Comparison of ENCODE assay signal across 11 cellular contexts in the genomic region with DNA sequence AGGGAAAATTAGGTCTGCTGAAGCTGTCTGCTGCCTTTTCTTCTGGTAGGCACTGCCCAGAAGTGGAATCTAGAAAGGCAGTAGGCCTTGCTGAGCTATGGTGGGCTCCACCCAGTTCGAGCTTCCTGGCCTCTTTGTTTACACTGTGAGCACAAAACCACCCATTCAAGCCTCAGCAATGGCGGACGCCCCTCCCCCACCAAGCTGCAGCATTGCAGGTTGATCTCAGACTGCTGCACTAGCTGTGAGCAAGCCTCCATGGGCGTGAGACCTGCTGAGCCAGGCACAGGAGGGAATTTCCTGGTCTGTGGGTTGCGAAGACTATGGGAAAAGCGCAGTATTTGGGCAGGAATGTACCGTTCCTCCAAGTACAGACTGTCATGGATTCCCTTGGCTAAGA. TPM values are rescaled to one million over a fixed set of nuclear protein-coding genes. Genes with fewer than 3 reads are reported as not detected.
DNase-seq lines count a peak whose midpoint lies in the region; ATAC-seq and TF ChIP-seq lines count a peak whose summit lies in the region.
"Had no signal": no experiment of that assay in that cellular context is flagged by ENCODE, and none has a peak within 500 bp of the region (broad histone marks: within the 10 kb centered on the region; RNA-seq: fewer than 3 reads in every experiment).

No MANE protein-coding gene starts in this region.

- WGBS in transverse colon (ENCODE audit: low coverage in 1 of 2), 2 donors = 75 to 100% methylated on average over 1 to 7 of the region's 7 CpGs
- WGBS in prostate gland = 81% methylated on average over 6 of the region's 7 CpGs

- no peaks in the 10 kb centered on the region for H3K9me3 ChIP-seq in CD8-positive, alpha-beta T cell (ENCODE audit: low read length)
- no peaks in the 10 kb centered on the region for H3K9me3 ChIP-seq in naive thymus-derived CD4-positive, alpha-beta T cell (ENCODE audit: control insufficient read depth in 2 of 3, low read length in 3 of 3)
- no peaks in the 10 kb centered on the region for H3K9me3 ChIP-seq in transverse colon
- no peaks in the 10 kb centered on the region for H3K9me3 ChIP-seq in prostate gland
- H3K9me3 ChIP-seq: HAP-1 had no signal

- H3K4me3 Mint-ChIP-seq in CD8-positive, alpha-beta T cell = peak overlapping the region; percentile 65
- no peak overlapping the region for H3K4me3 Mint-ChIP-seq in activated naive CD8-positive, alpha-beta T cell treated with anti-CD3 and anti-CD28 coated beads, Interleukin-2, amount 50 U/mL, for 24 hours
- H3K4me3 Mint-ChIP-seq in naive thymus-derived CD4-positive, alpha-beta T cell = peak overlapping the region; percentile 26 to 81 (median 73)

- H3K4me1 ChIP-seq in CD8-positive, alpha-beta T cell (ENCODE audit: insufficient read depth, low read length) = peaks cover 27% of the 10 kb centered on the region
- peaks cover 19 to 23% of the 10 kb centered on the region in 2 donors for H3K4me1 ChIP-seq in naive thymus-derived CD4-positive, alpha-beta T cell (ENCODE audit: control insufficient read depth in 2 of 2, insufficient read depth in 2 of 2, low read length in 2 of 2)
- H3K4me1 ChIP-seq in transverse colon (no peaks in the 10 kb centered on the region), prostate gland (replicated peaks) (no peaks in the 10 kb centered on the region)
- H3K4me1 ChIP-seq: HAP-1 had no signal

- no peak for TF ChIP-seq EP300 in transverse colon (IDR thresholded peaks at IDR 0.05; ENCODE audit: low read depth)

- intact Hi-C loops in CD8-positive, alpha-beta T cell (cut with DNase I, micrococcal nuclease) = loop anchor here in 1 of 2 experiments (1.0 kb wide), 1 partner anchor 18 kb away; a partner anchor contains a TSS
- intact Hi-C loops in naive thymus-derived CD4-positive, alpha-beta T cell (cut with micrococcal nuclease) = loop anchor here (1.0 to 2.0 kb wide), 3 partner anchors 19 to 24 kb away; no protein-coding TSS in a partner anchor
- intact Hi-C loops in transverse colon (cut with DNase I; ENCODE audit: low total_unique reads) (no loop called here), prostate gland (cut with DNase I) (no loop called here)

- H3K27me3 ChIP-seq in CD8-positive, alpha-beta T cell (ENCODE audit: insufficient read depth, low read length) = no peaks in the 10 kb centered on the region
- H3K27me3 ChIP-seq in naive thymus-derived CD4-positive, alpha-beta T cell (ENCODE audit: control insufficient read depth in 2 of 2, insufficient read depth in 2 of 2, low read length in 2 of 2) = no peaks in the 10 kb centered on the region
- H3K27me3 ChIP-seq in transverse colon = no peaks in the 10 kb centered on the region
- no peaks in the 10 kb centered on the region for H3K27me3 ChIP-seq in prostate gland (replicated peaks; ENCODE audit: insufficient read depth)

- H3K36me3 ChIP-seq in CD8-positive, alpha-beta T cell (ENCODE audit: insufficient read depth, low read length) = no peaks in the 10 kb centered on the region
- H3K36me3 ChIP-seq in naive thymus-derived CD4-positive, alpha-beta T cell (ENCODE audit: control insufficient read depth in 2 of 3, insufficient read depth in 3 of 3, low read length in 3 of 3) = no peaks in the 10 kb centered on the region
- H3K36me3 ChIP-seq in transverse colon (no peaks in the 10 kb centered on the region), prostate gland (no peaks in the 10 kb centered on the region)
- H3K36me3 ChIP-seq: HAP-1 had no signal

- peak; percentile 84 for ATAC-seq in CD8-positive, alpha-beta T cell
- ATAC-seq in activated naive CD8-positive, alpha-beta T cell treated with anti-CD3 and anti-CD28 coated beads, Interleukin-2, amount 50 U/mL, for 24 hours = no peak
- ATAC-seq in naive thymus-derived CD4-positive, alpha-beta T cell = peak; percentile 81
- ATAC-seq in GM19324 (IDR thresholded peaks at IDR 0.05; ENCODE audit: low FRiP score, unreplicated experiment) = no peak

- peak overlapping the region; percentile 25 for H3K4me3 ChIP-seq in CD8-positive, alpha-beta T cell (ENCODE audit: low read depth, low read length)
- H3K4me3 ChIP-seq in naive thymus-derived CD4-positive, alpha-beta T cell (ENCODE audit: low read length) = peak overlapping the region; percentile 14
- H3K4me3 ChIP-seq in transverse colon = no peak overlapping the region
- no peak overlapping the region for H3K4me3 ChIP-seq in prostate gland
- H3K4me3 ChIP-seq: HAP-1 had no signal

- H3K36me3 Mint-ChIP-seq in CD8-positive, alpha-beta T cell = peaks cover 18% of the 10 kb centered on the region
- H3K36me3 Mint-ChIP-seq in activated naive CD8-positive, alpha-beta T cell treated with anti-CD3 and anti-CD28 coated beads, Interleukin-2, amount 50 U/mL, for 24 hours (ENCODE audit: low read depth) = peaks cover 25% of the 10 kb centered on the region
- H3K36me3 Mint-ChIP-seq in naive thymus-derived CD4-positive, alpha-beta T cell = peaks cover 4 to 48% (median 15%) of the 10 kb centered on the region in 5 donors

- H3K9me3 Mint-ChIP-seq in CD8-positive, alpha-beta T cell = peaks cover 2% of the 10 kb centered on the region
- H3K9me3 Mint-ChIP-seq in activated naive CD8-positive, alpha-beta T cell treated with anti-CD3 and anti-CD28 coated beads, Interleukin-2, amount 50 U/mL, for 24 hours = peaks cover 11% of the 10 kb centered on the region
- H3K9me3 Mint-ChIP-seq in naive thymus-derived CD4-positive, alpha-beta T cell = peaks cover 0 to 23% (median 0%) of the 10 kb centered on the region in 11 donors

- H3K27ac ChIP-seq in CD8-positive, alpha-beta T cell (ENCODE audit: low read depth, low read length) = peak overlapping the region; percentile 31
- peak overlapping the region; percentile 55 for H3K27ac ChIP-seq in naive thymus-derived CD4-positive, alpha-beta T cell (ENCODE audit: low read depth, low read length)
- no peak overlapping the region for H3K27ac ChIP-seq in transverse colon
- H3K27ac ChIP-seq in prostate gland = no peak overlapping the region
- H3K27ac ChIP-seq: C4-2B had no signal

- H3K4me1 Mint-ChIP-seq in CD8-positive, alpha-beta T cell (ENCODE audit: low read depth) = peaks cover 71% of the 10 kb centered on the region
- peaks cover 56% of the 10 kb centered on the region for H3K4me1 Mint-ChIP-seq in activated naive CD8-positive, alpha-beta T cell treated with anti-CD3 and anti-CD28 coated beads, Interleukin-2, amount 50 U/mL, for 24 hours
- H3K4me1 Mint-ChIP-seq in naive thymus-derived CD4-positive, alpha-beta T cell = peaks cover 41 to 84% (median 66%) of the 10 kb centered on the region in 7 donors

- no peak for TF ChIP-seq POLR2A in transverse colon (IDR thresholded peaks at IDR 0.05)
- no peak for TF ChIP-seq POLR2A in prostate gland (IDR thresholded peaks at IDR 0.05)

- H3K27me3 Mint-ChIP-seq in CD8-positive, alpha-beta T cell (ENCODE audit: low read depth) = no peaks in the 10 kb centered on the region
- H3K27me3 Mint-ChIP-seq in activated naive CD8-positive, alpha-beta T cell treated with anti-CD3 and anti-CD28 coated beads, Interleukin-2, amount 50 U/mL, for 24 hours = no peaks in the 10 kb centered on the region
- H3K27me3 Mint-ChIP-seq in naive thymus-derived CD4-positive, alpha-beta T cell = no peaks in the 10 kb centered on the region

- POLR2A ChIA-PET in CD8-positive, alpha-beta T cell (lab: Charles Lee) = interaction anchor here (0.6 to 5.2 kb wide), 3 partner anchors 16 to 572 kb away, joined by 3 to 50 read pairs (median 4); a partner anchor contains a TSS
- POLR2A ChIA-PET in naive thymus-derived CD4-positive, alpha-beta T cell (lab: Charles Lee) = interaction anchor here (0.7 to 3.2 kb wide), 6 partner anchors 14 to 559 kb away, joined by 3 to 41 read pairs (median 5); a partner anchor contains a TSS

- in situ Hi-C loops in transverse colon (cut with MboI; ENCODE audit: low pct_ligation_motif_present in 1 of 4, low pct_unique_long_range_greater_than_20kb in 1 of 4, low sequenced_read_pairs in 3 of 4) = no loop called here

- DNase-seq in CD8-positive, alpha-beta T cell = peak; percentile 35 to 88 (median 65)
- DNase-seq in T-helper 9 cell (peak; percentile 25), transverse colon (no peak), prostate gland (ENCODE audit: low spot score) (no peak), LoVo (ENCODE audit: low spot score) (no peak)
- peak; percentile 26 for DNase-seq in activated naive CD8-positive, alpha-beta T cell treated with anti-CD3 and anti-CD28 coated beads, Interleukin-2, amount 50 U/mL, for 24 hours
- DNase-seq in naive thymus-derived CD4-positive, alpha-beta T cell = peak in 8 of 9 donors; percentile 40 to 89 (median 81)
- DNase-seq: NCI-H345 had no signal

- H3K27ac Mint-ChIP-seq in CD8-positive, alpha-beta T cell = peak overlapping the region; percentile 91
- H3K27ac Mint-ChIP-seq in activated naive CD8-positive, alpha-beta T cell treated with anti-CD3 and anti-CD28 coated beads, Interleukin-2, amount 50 U/mL, for 24 hours = no peak overlapping the region
- peak overlapping the region; percentile 63 to 96 (median 84) for H3K27ac Mint-ChIP-seq in naive thymus-derived CD4-positive, alpha-beta T cell

- CTCF ChIA-PET in CD8-positive, alpha-beta T cell (lab: Charles Lee) = interaction anchor here (1.0 to 2.0 kb wide), 5 partner anchors 15 to 35 kb away, joined by 3 to 8 read pairs (median 5); no protein-coding TSS in a partner anchor
- CTCF ChIA-PET in naive thymus-derived CD4-positive, alpha-beta T cell (lab: Charles Lee) = interaction anchor here (1.5 to 2.3 kb wide), 3 partner anchors 16 to 25 kb away, joined by 5 to 6 read pairs (median 6); a partner anchor contains a TSS

- TF ChIP-seq CTCF in CD8-positive, alpha-beta T cell (IDR thresholded peaks at IDR 0.05) = no peak
- TF ChIP-seq CTCF in transverse colon (IDR thresholded peaks at IDR 0.05) (no peak), prostate gland (IDR thresholded peaks at IDR 0.05) (no peak)

RNA-seq across cellular contexts. Expression of a gene that starts 18.5 kb away (rescaled TPM):
- 10 to 100 TPM; 58.3 to 58.4 TPM for total RNA-seq in CD8-positive, alpha-beta T cell
- total RNA-seq in naive thymus-derived CD4-positive, alpha-beta T cell = 10 to 100 TPM; 31.9 to 85.7 (median 59.6) TPM
- polyA plus RNA-seq in naive thymus-derived CD4-positive, alpha-beta T cell = 10 to 100 TPM; 28.2 to 28.5 TPM
- total RNA-seq in transverse colon (10 to 100 TPM in 3 of 4 donors, 1 to 10 TPM in 1; 4.1 to 21.0 (median 15.4) TPM), prostate gland (10 to 100 TPM in 1 of 2 donors, 1 to 10 TPM in 1; 10.0 to 10.5 TPM)

Comparison
In these comparisons a context has a peak if more than half of its experiments do, and no peak if none do; other contexts are left out.
1. ATAC-seq: peak in CD8-positive, alpha-beta T cell (single experiment) and naive thymus-derived CD4-positive, alpha-beta T cell (single experiment); none in activated naive CD8-positive, alpha-beta T cell treated with anti-CD3 and anti-CD28 coated beads, Interleukin-2, amount 50 U/mL, for 24 hours (single experiment) and GM19324 (single experiment).
2. DNase-seq: peak in CD8-positive, alpha-beta T cell (7 of 7), T-helper 9 cell (single experiment), activated naive CD8-positive, alpha-beta T cell treated with anti-CD3 and anti-CD28 coated beads, Interleukin-2, amount 50 U/mL, for 24 hours (single experiment) and naive thymus-derived CD4-positive, alpha-beta T cell (8 of 9); none in transverse colon (single experiment), prostate gland (single experiment) and LoVo (single experiment).
3. H3K27ac ChIP-seq: peak in CD8-positive, alpha-beta T cell (single experiment) and naive thymus-derived CD4-positive, alpha-beta T cell (single experiment); none in transverse colon (0 of 4) and prostate gland (0 of 2).
4. H3K4me3 ChIP-seq: peak in CD8-positive, alpha-beta T cell (single experiment) and naive thymus-derived CD4-positive, alpha-beta T cell (single experiment); none in transverse colon (0 of 4) and prostate gland (0 of 2).
5. intact Hi-C loops: an anchor here in naive thymus-derived CD4-positive, alpha-beta T cell (1.0 to 2.0 kb wide); none called in transverse colon and prostate gland.